14 cellular contexts compared by ENCODE assay signal in genomic region chr12:90091809-90092208, GRCh38.
A peak's percentile ranks its signal among the peaks of the same experiment; 100 is the strongest.
DNase-seq lines count a peak whose midpoint lies in the region; ATAC-seq, FAIRE-seq and TF ChIP-seq lines count a peak whose summit lies in the region.
"Had no signal": no experiment of that assay in that cellular context is flagged by ENCODE, and none has a peak within 500 bp of the region (broad histone marks: within the 10 kb centered on the region; RNA-seq: fewer than 3 reads in every experiment).

No MANE protein-coding gene starts in this region.

- no peaks in the 10 kb centered on the region for H4K20me1 ChIP-seq in GM23248 (ENCODE audit: insufficient read depth)

- peak overlapping the region; percentile 62 for H3K4me2 ChIP-seq in GM23248 (ENCODE audit: unreplicated experiment)

- 83 to 84% methylated on average over 3 of the region's 3 CpGs for WGBS in GM23248 (ENCODE audit: low coverage in 1 of 2, low lambda C conversion rate in 2 of 2, missing lambda C conversion rate in 2 of 2), 2 experiments

- no peak for ATAC-seq in RWPE2 (ENCODE audit: low read depth)
- ATAC-seq: activated CD8-positive, alpha-beta T cell treated with anti-CD3 and anti-CD28 coated beads, Interleukin-2, amount 10 ng/mL, durations not matched to agents 7 days and 5 days had no signal

- H3K4me3 ChIP-seq in GM23248 (no peak overlapping the region), RWPE2 (ENCODE audit: severe bottlenecking) (no peak overlapping the region)
- H3K4me3 ChIP-seq: spleen had no signal

- H3K4me1 ChIP-seq in GM23248 (ENCODE audit: insufficient read depth) (peaks cover 16% of the 10 kb centered on the region), RWPE2 (ENCODE audit: insufficient read depth, poor library complexity, severe bottlenecking) (peaks cover 16% of the 10 kb centered on the region)

- peak; percentile 5 for FAIRE-seq in islet of Langerhans (lab: Jason Lieb, UNC)

- H3K27me3 ChIP-seq in GM23248 (replicated peaks; ENCODE audit: insufficient read depth) (no peaks in the 10 kb centered on the region), RWPE2 (ENCODE audit: insufficient read depth, poor library complexity, severe bottlenecking) (no peaks in the 10 kb centered on the region)
- H3K27me3 ChIP-seq: spleen had no signal

- no peak overlapping the region for H2AFZ ChIP-seq in GM23248

- H3K9ac ChIP-seq in GM23248: no peak overlapping the region

- in situ Hi-C loops in GM23248 (cut with MboI): no loop called here

- H3K9me3 ChIP-seq in GM23248 (ENCODE audit: low read depth): no peaks in the 10 kb centered on the region
- no peaks in the 10 kb centered on the region for H3K9me3 ChIP-seq in RWPE2 (ENCODE audit: severe bottlenecking)
- H3K9me3 ChIP-seq: spleen had no signal

- peaks cover 19% of the 10 kb centered on the region for H3F3A ChIP-seq in GM23248 (ENCODE audit: insufficient read depth)

- no peaks in the 10 kb centered on the region for H3K79me2 ChIP-seq in GM23248 (ENCODE audit: insufficient read depth)

- no peak for TF ChIP-seq CTCF in 22Rv1 (IDR thresholded peaks at IDR 0.05)
- TF ChIP-seq CTCF in RWPE2 (IDR thresholded peaks at IDR 0.05; ENCODE audit: poor library complexity, severe bottlenecking): no peak

- DNase-seq in GM23248 (no peak), RWPE2 (ENCODE audit: low spot score) (no peak), COLO829 (ENCODE audit: low spot score) (no peak), dermis blood vessel endothelial cell (no peak), kidney glomerular epithelial cell (lab: John Stamatoyannopoulos, UW) (no peak), ureter (ENCODE audit: low spot score) (no peak)
- DNase-seq: activated CD8-positive, alpha-beta T cell treated with anti-CD3 and anti-CD28 coated beads, Interleukin-2, amount 10 ng/mL, durations not matched to agents 7 days and 5 days; activated gamma-delta T cell treated with Interleukin-2 at 50 U/mL for 16 hours; DND-41; effector CD4-positive, alpha-beta T cell; NCI-H187 treated with DMSO at 0.1 percent for 48 hours; spleen had no signal

- H3K27ac ChIP-seq in 22Rv1 (peak overlapping the region; percentile 24; the same call in 1 of the 2 replicates), GM23248 (peak overlapping the region; percentile 98), RWPE2 (ENCODE audit: poor library complexity, severe bottlenecking) (peak overlapping the region; percentile 88)
- H3K27ac ChIP-seq: spleen had no signal

- H3K36me3 ChIP-seq in GM23248 (ENCODE audit: low read depth) (no peaks in the 10 kb centered on the region), RWPE2 (ENCODE audit: low read depth) (no peaks in the 10 kb centered on the region)
- H3K36me3 ChIP-seq: spleen had no signal

- no peaks in the 10 kb centered on the region for H3K9me2 ChIP-seq in GM23248 (ENCODE audit: insufficient read depth)

Comparison
In these comparisons a context has a peak if more than half of its experiments do, and no peak if none do; other contexts are left out.
1. H3K27ac ChIP-seq: peak in every context shown above with its lines; median percentile 98 in GM23248; 88 in RWPE2; 24 in 22Rv1.